Comparison of ENCODE assay signal across 9 cellular contexts in genomic region chr13:99281811-99282263, GRCh38. TPM values are rescaled to one million over a fixed set of nuclear protein-coding genes. Genes with fewer than 3 reads are reported as not detected.
DNase-seq lines count a peak whose midpoint lies in the region; ATAC-seq and TF ChIP-seq lines count a peak whose summit lies in the region.
"Had no signal": no experiment of that assay in that cellular context is flagged by ENCODE, and none has a peak within 500 bp of the region (broad histone marks: within the 10 kb centered on the region; RNA-seq: fewer than 3 reads in every experiment).

No MANE protein-coding gene starts in this region.

- intact Hi-C loops in activated CD4-positive, alpha-beta memory T cell treated with anti-CD3 and anti-CD28 coated beads for 36 hours (cut with micrococcal nuclease): no loop called here
- intact Hi-C loops in right cardiac atrium (cut with DNase I) (no loop called here), testis (cut with DNase I; ENCODE audit: low total_unique reads) (no loop called here)

- WGBS in right cardiac atrium: 81% methylated on average over 5 of the region's 5 CpGs
- 75 to 91% methylated on average over 5 of the region's 5 CpGs for WGBS in testis, 2 donors

- DNase-seq in activated T-cell treated with anti-CD3 and anti-CD28 coated beads for 1 hour (ENCODE audit: low read depth) (peak; percentile 26), activated T-cell treated with anti-CD3 and anti-CD28 coated beads for 4 hours (no peak), right cardiac atrium (peak; percentile 66 to 85 (median 80)), testis (peak; percentile 44), inferior parietal cortex (ENCODE audit: extremely low spot score) (no peak), foreskin melanocyte (no peak)
- peak; percentile 77 for DNase-seq in activated CD4-positive, alpha-beta memory T cell treated with anti-CD3 and anti-CD28 coated beads for 36 hours

- POLR2A ChIA-PET in activated CD4-positive, alpha-beta memory T cell treated with anti-CD3 and anti-CD28 coated beads for 36 hours (lab: Charles Lee): interaction anchor here (0.9 to 1.2 kb wide), 4 partner anchors 10 to 155 kb away, joined by 3 to 4 read pairs (median 4); no protein-coding TSS in a partner anchor

- ATAC-seq in HG03280 (IDR thresholded peaks at IDR 0.05; ENCODE audit: unreplicated experiment): peak; percentile 80
- peak; percentile 73 to 81 for ATAC-seq in right cardiac atrium

- peaks cover 87% of the 10 kb centered on the region for H3K4me1 Mint-ChIP-seq in activated CD4-positive, alpha-beta memory T cell treated with anti-CD3 and anti-CD28 coated beads for 36 hours (ENCODE audit: low read depth)

- H3K27me3 ChIP-seq in right cardiac atrium (ENCODE audit: control insufficient read depth, insufficient read depth) (no peaks in the 10 kb centered on the region), testis (no peaks in the 10 kb centered on the region)

- H3K27ac ChIP-seq in right cardiac atrium (ENCODE audit: low read length) (no peak overlapping the region), testis (peak overlapping the region in 1 of 2 donors; percentile 57)

- no peaks in the 10 kb centered on the region for H3K36me3 ChIP-seq in testis (ENCODE audit: low read depth, missing control alignments)

- TF ChIP-seq CTCF in testis (IDR thresholded peaks at IDR 0.05): no peak

- H3K4me1 ChIP-seq in right cardiac atrium (ENCODE audit: control insufficient read depth, insufficient read depth, low read length) (peaks cover 7% of the 10 kb centered on the region), testis (peaks cover 48% of the 10 kb centered on the region)

- H3K4me3 ChIP-seq in right cardiac atrium (ENCODE audit: low read length) (no peak overlapping the region), testis (no peak overlapping the region)

- H3K4me3 Mint-ChIP-seq in activated CD4-positive, alpha-beta memory T cell treated with anti-CD3 and anti-CD28 coated beads for 36 hours: no peak overlapping the region

- peak overlapping the region; percentile 70 for H3K27ac Mint-ChIP-seq in activated CD4-positive, alpha-beta memory T cell treated with anti-CD3 and anti-CD28 coated beads for 36 hours

- H3K36me3 Mint-ChIP-seq in activated CD4-positive, alpha-beta memory T cell treated with anti-CD3 and anti-CD28 coated beads for 36 hours: peaks cover 8% of the 10 kb centered on the region

- H3K9me3 Mint-ChIP-seq in activated CD4-positive, alpha-beta memory T cell treated with anti-CD3 and anti-CD28 coated beads for 36 hours: no peaks in the 10 kb centered on the region

- CTCF ChIA-PET in activated CD4-positive, alpha-beta memory T cell treated with anti-CD3 and anti-CD28 coated beads for 36 hours (lab: Charles Lee): interaction anchor here (0.9 to 5.4 kb wide), 5 partner anchors 11 to 155 kb away, joined by 3 to 37 read pairs (median 5); no protein-coding TSS in a partner anchor

- H3K9me3 ChIP-seq in right cardiac atrium (ENCODE audit: control insufficient read depth, low read length) (no peaks in the 10 kb centered on the region), testis (no peaks in the 10 kb centered on the region)

- no peaks in the 10 kb centered on the region for H3K27me3 Mint-ChIP-seq in activated CD4-positive, alpha-beta memory T cell treated with anti-CD3 and anti-CD28 coated beads for 36 hours

- no peak for TF ChIP-seq POLR2A in testis (IDR thresholded peaks at IDR 0.05)

RNA-seq across cellular contexts. Expression of gene GPR18, which starts 23.7 kb away (rescaled TPM):
- total RNA-seq in activated CD4-positive, alpha-beta memory T cell treated with anti-CD3 and anti-CD28 coated beads for 36 hours: 1 to 10 TPM; 2.4 to 2.8 TPM
- total RNA-seq in right cardiac atrium: under 1 TPM in 2 of 4 donors, not detected in 2; 0.21 to 0.37 TPM
- polyA plus RNA-seq in right cardiac atrium: not detected
- 10 to 100 TPM in 1 of 2 donors, 1 to 10 TPM in 1; 8.5 to 16.6 TPM for total RNA-seq in testis
- 18.0 TPM for polyA plus RNA-seq in testis (ENCODE audit: insufficient read depth, low read depth, low replicate concordance)
- polyA plus RNA-seq: AG04450 had no signal

RNA-seq across cellular contexts. Expression of gene GPR183, which starts 25.4 kb away (rescaled TPM):
- total RNA-seq in activated CD4-positive, alpha-beta memory T cell treated with anti-CD3 and anti-CD28 coated beads for 36 hours: 10 to 100 TPM; 46.4 to 47.1 TPM
- total RNA-seq in right cardiac atrium (10 to 100 TPM in 2 of 4 donors, 1 to 10 TPM in 2; 9.7 to 20.7 (median 13.5) TPM), testis (1 to 10 TPM in 1 of 2 donors, under 1 TPM in 1; 0.39 to 6.9 TPM)
- polyA plus RNA-seq in right cardiac atrium (14.5 TPM), testis (ENCODE audit: insufficient read depth, low read depth, low replicate concordance) (2.3 TPM)

Comparison
In these comparisons a context has a peak if more than half of its experiments do, and no peak if none do; other contexts are left out.
1. DNase-seq: peak in activated T-cell treated with anti-CD3 and anti-CD28 coated beads for 1 hour (single experiment), activated CD4-positive, alpha-beta memory T cell treated with anti-CD3 and anti-CD28 coated beads for 36 hours (single experiment), right cardiac atrium (3 of 3) and testis (single experiment); none in activated T-cell treated with anti-CD3 and anti-CD28 coated beads for 4 hours (single experiment), inferior parietal cortex (single experiment) and foreskin melanocyte (single experiment).